1 cellular context compared by ENCODE assay signal in the genomic region with DNA sequence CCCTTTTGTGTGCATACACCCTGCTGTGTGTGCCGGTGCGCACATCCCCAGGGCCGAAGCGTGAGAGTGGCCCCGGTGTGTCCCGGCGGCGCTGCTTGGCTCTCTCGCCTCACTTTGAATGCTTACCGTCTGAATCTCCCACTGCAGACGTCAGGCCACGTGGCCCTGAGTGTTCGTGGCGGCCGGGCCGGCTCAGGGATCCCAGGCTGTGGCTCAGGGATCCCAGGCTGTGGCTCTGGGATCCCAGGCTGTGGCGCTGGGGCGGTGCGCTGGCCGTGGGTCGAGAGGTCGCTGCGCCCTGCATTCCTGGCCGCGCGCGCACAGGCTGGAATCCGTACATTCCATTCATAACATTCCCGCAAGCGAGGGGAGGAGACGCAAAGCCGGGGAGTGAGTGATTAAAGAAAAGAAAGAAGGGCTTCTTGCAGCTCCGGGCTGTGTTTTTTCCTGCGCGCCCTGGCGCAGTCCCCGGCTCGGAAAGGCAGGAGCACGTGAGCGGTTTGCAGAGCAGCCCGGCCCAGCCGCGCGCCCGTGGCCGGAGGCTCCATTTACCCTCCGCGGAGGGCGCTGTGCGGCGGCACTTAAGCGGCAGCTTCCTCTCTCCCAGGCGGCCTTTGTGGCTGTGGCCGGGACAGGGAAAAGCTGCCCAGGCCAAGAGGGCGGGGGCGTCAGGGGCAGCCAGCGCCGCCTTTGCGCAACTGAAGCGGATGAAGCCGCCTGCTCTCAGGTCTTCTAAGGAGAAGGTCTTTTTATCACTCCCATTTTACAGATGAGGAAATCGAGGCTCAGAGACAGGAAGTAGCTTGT.
TF ChIP-seq lines count a peak whose summit lies in the region.

No MANE protein-coding gene starts in this region.

TF ChIP-seq in A549, 52 proteins besides CTCF, POLR2A, EP300 and RAD21 (continued from another document):
- TF ChIP-seq CHD2 (IDR thresholded peaks at IDR 0.05; ENCODE audit: low read length, partially characterized antibody) (no peak), NPAS2 (CRISPR knock-in tag; IDR thresholded peaks at IDR 0.05; ENCODE audit: borderline replicate concordance) (no peak), HOXB5 (CRISPR knock-in tag; IDR thresholded peaks at IDR 0.05) (no peak), MYC (IDR thresholded peaks at IDR 0.05; ENCODE audit: borderline replicate concordance, low read length) (0 out of 2 replicates have a peak, but pooled peaks have one; percentile 18), KDM5A (IDR thresholded peaks at IDR 0.05) (no peak), FOSL2 (IDR thresholded peaks at IDR 0.05) (no peak), FOSL2 (CRISPR knock-in tag; IDR thresholded peaks at IDR 0.05) (no peak), FOXS1 (CRISPR knock-in tag; IDR thresholded peaks at IDR 0.05) (no peak), ZC3H11A (IDR thresholded peaks at IDR 0.05) (no peak), ESRRA (IDR thresholded peaks at IDR 0.05; ENCODE audit: borderline replicate concordance, low read length) (no peak), EHF (CRISPR knock-in tag; IDR thresholded peaks at IDR 0.05) (no peak), RARB (CRISPR knock-in tag; IDR thresholded peaks at IDR 0.05) (no peak), JUNB (IDR thresholded peaks at IDR 0.05) (no peak), NFE2L2 (conservative IDR thresholded peaks at IDR 0.05; ENCODE audit: low read length) (no peak), GATA3 (IDR thresholded peaks at IDR 0.05; ENCODE audit: borderline replicate concordance) (no peak), MAZ (IDR thresholded peaks at IDR 0.05; ENCODE audit: borderline replicate concordance, low read depth, low read length) (no peak), BHLHE40 (IDR thresholded peaks at IDR 0.05; ENCODE audit: low read depth, low read length) (peak; percentile 43; the same call in 1 of the 2 replicates), CHD4 (IDR thresholded peaks at IDR 0.05; ENCODE audit: borderline replicate concordance) (no peak)
- TF ChIP-seq, protein P1, sequence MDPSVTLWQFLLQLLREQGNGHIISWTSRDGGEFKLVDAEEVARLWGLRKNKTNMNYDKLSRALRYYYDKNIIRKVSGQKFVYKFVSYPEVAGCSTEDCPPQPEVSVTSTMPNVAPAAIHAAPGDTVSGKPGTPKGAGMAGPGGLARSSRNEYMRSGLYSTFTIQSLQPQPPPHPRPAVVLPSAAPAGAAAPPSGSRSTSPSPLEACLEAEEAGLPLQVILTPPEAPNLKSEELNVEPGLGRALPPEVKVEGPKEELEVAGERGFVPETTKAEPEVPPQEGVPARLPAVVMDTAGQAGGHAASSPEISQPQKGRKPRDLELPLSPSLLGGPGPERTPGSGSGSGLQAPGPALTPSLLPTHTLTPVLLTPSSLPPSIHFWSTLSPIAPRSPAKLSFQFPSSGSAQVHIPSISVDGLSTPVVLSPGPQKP (IDR thresholded peaks at IDR 0.05; ENCODE audit: low read depth, low read length) = no peak
- TF ChIP-seq, protein P2, sequence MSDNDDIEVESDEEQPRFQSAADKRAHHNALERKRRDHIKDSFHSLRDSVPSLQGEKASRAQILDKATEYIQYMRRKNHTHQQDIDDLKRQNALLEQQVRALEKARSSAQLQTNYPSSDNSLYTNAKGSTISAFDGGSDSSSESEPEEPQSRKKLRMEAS (IDR thresholded peaks at IDR 0.05) = peak; percentile 48; the same call in 1 of the 2 replicates
- TF ChIP-seq, protein P3, sequence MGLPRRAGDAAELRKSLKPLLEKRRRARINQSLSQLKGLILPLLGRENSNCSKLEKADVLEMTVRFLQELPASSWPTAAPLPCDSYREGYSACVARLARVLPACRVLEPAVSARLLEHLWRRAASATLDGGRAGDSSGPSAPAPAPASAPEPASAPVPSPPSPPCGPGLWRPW (IDR thresholded peaks at IDR 0.05) = no peak
- TF ChIP-seq, protein P4, sequence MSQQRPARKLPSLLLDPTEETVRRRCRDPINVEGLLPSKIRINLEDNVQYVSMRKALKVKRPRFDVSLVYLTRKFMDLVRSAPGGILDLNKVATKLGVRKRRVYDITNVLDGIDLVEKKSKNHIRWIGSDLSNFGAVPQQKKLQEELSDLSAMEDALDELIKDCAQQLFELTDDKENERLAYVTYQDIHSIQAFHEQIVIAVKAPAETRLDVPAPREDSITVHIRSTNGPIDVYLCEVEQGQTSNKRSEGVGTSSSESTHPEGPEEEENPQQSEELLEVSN (IDR thresholded peaks at IDR 0.05; ENCODE audit: borderline replicate concordance, low read depth) = peak; percentile 45; the same call in 1 of the 2 replicates
- TF ChIP-seq, protein P5, sequence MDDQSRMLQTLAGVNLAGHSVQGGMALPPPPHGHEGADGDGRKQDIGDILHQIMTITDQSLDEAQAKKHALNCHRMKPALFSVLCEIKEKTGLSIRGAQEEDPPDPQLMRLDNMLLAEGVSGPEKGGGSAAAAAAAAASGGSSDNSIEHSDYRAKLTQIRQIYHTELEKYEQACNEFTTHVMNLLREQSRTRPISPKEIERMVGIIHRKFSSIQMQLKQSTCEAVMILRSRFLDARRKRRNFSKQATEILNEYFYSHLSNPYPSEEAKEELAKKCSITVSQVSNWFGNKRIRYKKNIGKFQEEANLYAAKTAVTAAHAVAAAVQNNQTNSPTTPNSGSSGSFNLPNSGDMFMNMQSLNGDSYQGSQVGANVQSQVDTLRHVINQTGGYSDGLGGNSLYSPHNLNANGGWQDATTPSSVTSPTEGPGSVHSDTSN (IDR thresholded peaks at IDR 0.05) = no peak
- TF ChIP-seq, protein P6, sequence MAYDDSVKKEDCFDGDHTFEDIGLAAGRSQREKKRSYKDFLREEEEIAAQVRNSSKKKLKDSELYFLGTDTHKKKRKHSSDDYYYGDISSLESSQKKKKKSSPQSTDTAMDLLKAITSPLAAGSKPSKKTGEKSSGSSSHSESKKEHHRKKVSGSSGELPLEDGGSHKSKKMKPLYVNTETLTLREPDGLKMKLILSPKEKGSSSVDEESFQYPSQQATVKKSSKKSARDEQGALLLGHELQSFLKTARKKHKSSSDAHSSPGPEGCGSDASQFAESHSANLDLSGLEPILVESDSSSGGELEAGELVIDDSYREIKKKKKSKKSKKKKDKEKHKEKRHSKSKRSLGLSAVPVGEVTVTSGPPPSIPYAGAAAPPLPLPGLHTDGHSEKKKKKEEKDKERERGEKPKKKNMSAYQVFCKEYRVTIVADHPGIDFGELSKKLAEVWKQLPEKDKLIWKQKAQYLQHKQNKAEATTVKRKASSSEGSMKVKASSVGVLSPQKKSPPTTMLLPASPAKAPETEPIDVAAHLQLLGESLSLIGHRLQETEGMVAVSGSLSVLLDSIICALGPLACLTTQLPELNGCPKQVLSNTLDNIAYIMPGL (CRISPR knock-in tag; IDR thresholded peaks at IDR 0.05; ENCODE audit: borderline replicate concordance) = no peak
TF ChIP-seq in A549: peak in this region for 8.
